In the genomic region with DNA sequence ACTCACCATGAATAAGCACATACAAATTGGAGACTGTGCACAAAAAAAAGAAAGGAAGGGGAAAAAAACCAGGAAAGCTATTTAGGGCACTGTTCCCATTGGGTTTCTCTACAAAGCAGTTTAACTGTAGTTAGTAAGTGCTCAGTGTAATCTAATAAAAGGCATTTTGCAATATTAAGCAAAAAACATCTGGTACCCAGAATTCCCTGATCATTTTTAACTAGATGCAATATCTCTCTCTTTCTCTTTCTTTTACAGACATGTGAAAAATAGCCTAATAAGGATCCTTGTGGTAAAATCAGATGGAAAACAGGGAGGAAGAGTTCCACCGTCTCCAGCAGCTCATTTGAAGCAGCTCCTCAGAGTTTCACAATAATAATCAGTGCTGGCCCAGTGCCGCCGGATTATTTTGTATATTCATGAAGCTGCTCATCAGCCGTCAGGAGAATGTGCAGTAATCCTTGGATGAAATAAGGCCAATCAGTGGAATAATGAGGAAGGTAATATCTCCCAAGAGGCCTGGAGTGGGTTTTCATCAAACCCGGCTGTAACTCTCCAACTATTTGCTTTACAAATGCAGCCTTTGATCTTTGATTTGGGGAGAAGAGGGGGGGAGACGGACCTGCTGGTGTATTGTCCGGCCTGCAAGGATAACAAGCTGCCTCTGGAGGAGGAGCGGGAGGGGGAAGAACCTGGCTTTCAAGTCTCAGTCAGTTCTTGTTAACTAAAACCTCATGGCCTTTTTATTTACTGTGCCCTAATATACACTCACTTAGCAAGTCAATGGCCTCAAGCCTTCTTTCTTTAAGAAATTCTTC, we compare ENCODE assay signal across 15 cellular contexts.
A peak's percentile ranks its signal among the peaks of the same experiment; 100 is the strongest.
DNase-seq lines count a peak whose midpoint lies in the region; FAIRE-seq and TF ChIP-seq lines count a peak whose summit lies in the region.
"Had no signal": no experiment of that assay in that cellular context is flagged by ENCODE, and none has a peak within 500 bp of the region (broad histone marks: within the 10 kb centered on the region; RNA-seq: fewer than 3 reads in every experiment).

No MANE protein-coding gene starts in this region.

- no peaks in the 10 kb centered on the region for H3K36me3 ChIP-seq in HUES64 (ENCODE audit: insufficient read depth, low read length)
- no peaks in the 10 kb centered on the region for H3K36me3 ChIP-seq in spleen
- H3K36me3 ChIP-seq: colonic mucosa, suprapubic skin had no signal

- peaks cover 4% of the 10 kb centered on the region for H3K27me3 Mint-ChIP-seq in nephron (ENCODE audit: low read depth)

- 7% methylated on average over 8 of the region's 8 CpGs for WGBS in HUES64
- 77 to 86% (median 82%) methylated on average over 8 of the region's 8 CpGs for WGBS in spleen, 5 donors

- H3K4me3 Mint-ChIP-seq in nephron = peak overlapping the region in 1 of 3 experiments; percentile 19
- H3K4me3 Mint-ChIP-seq: activated CD4-positive, alpha-beta T cell treated with anti-CD3 and anti-CD28 coated beads, Interleukin-2, amount 10 ng/mL, durations not matched to agents 24 days and 14 days; activated T-cell treated with anti-CD3 and anti-CD28 coated beads, Interleukin-2, amount 50 U/mL, for 24 hours had no signal

- peaks cover 18% of the 10 kb centered on the region for H3K4me1 Mint-ChIP-seq in nephron

- H3K27ac ChIP-seq in HUES64 (ENCODE audit: low read depth, low read length) = peak overlapping the region; percentile 11
- H3K27ac ChIP-seq in spleen = no peak overlapping the region
- H3K27ac ChIP-seq: colonic mucosa, suprapubic skin had no signal

- no peak for TF ChIP-seq POLR2A in spleen (IDR thresholded peaks at IDR 0.05)

- no peak overlapping the region for H3K9ac ChIP-seq in HUES64 (ENCODE audit: low read depth, low read length)

- H3K9me3 ChIP-seq in HUES64 (ENCODE audit: insufficient read depth, low read depth, low read length) = peaks cover 9% of the 10 kb centered on the region; the same call in 1 of the 2 replicates
- H3K9me3 ChIP-seq in spleen = peaks cover 0 to 9% (median 4%) of the 10 kb centered on the region in 8 donors
- H3K9me3 ChIP-seq: colonic mucosa, suprapubic skin had no signal

- FAIRE-seq in RCC 7860 (lab: Jason Lieb, UNC) = no peak

- H3K9me3 Mint-ChIP-seq in nephron = no peaks in the 10 kb centered on the region
- H3K9me3 Mint-ChIP-seq: activated T-cell treated with anti-CD3 and anti-CD28 coated beads, Interleukin-2, amount 50 U/mL, for 24 hours had no signal

- DNase-seq in AG20443 (ENCODE audit: low spot score) (peak; percentile 20), astrocyte of the hippocampus (ENCODE audit: low read depth, low spot score) (peak; percentile 7), superior temporal gyrus (ENCODE audit: extremely low spot score) (no peak), spleen (no peak), RCC 7860 (ENCODE audit: low spot score) (no peak), hepatic stellate cell (ENCODE audit: low spot score) (no peak)
- DNase-seq: activated CD4-positive, alpha-beta T cell treated with anti-CD3 and anti-CD28 coated beads, Interleukin-2, amount 10 ng/mL, durations not matched to agents 24 days and 14 days; activated T-cell treated with anti-CD3 and anti-CD28 coated beads, Interleukin-2, amount 50 U/mL, for 24 hours; amniotic stem cell; colonic mucosa; hypothalamus; NCI-H2227 treated with DMSO at 0.1 percent for 48 hours had no signal

- H3K27me3 ChIP-seq in HUES64 (ENCODE audit: insufficient read depth, low read length) (no peaks in the 10 kb centered on the region), spleen (replicated peaks in 1 of 7) (no peaks in the 10 kb centered on the region)
- H3K27me3 ChIP-seq: colonic mucosa, suprapubic skin had no signal

- H3K36me3 Mint-ChIP-seq in nephron (ENCODE audit: low read depth) = no peaks in the 10 kb centered on the region

- no peak for TF ChIP-seq CTCF in nephron (IDR thresholded peaks at IDR 0.05; ENCODE audit: unreplicated experiment in 3 of 3)
- TF ChIP-seq CTCF in spleen (IDR thresholded peaks at IDR 0.05 in 8 of 11, conservative IDR thresholded peaks at IDR 0.05 in 3 of 11) = no peak

- H3K4me3 ChIP-seq in HUES64 (ENCODE audit: low read length) (peak overlapping the region; percentile 13; the same call in 1 of the 2 replicates), spleen (no peak overlapping the region)
- H3K4me3 ChIP-seq: colonic mucosa, suprapubic skin had no signal

- peak overlapping the region in 2 of 3 experiments; percentile 23 to 39 for H3K27ac Mint-ChIP-seq in nephron
- H3K27ac Mint-ChIP-seq: activated CD4-positive, alpha-beta T cell treated with anti-CD3 and anti-CD28 coated beads, Interleukin-2, amount 10 ng/mL, durations not matched to agents 24 days and 14 days; activated T-cell treated with anti-CD3 and anti-CD28 coated beads, Interleukin-2, amount 50 U/mL, for 24 hours had no signal

- H3K4me1 ChIP-seq in HUES64 (ENCODE audit: insufficient read depth, low read length) (peaks cover 30% of the 10 kb centered on the region), spleen (no peaks in the 10 kb centered on the region)
- H3K4me1 ChIP-seq: colonic mucosa, suprapubic skin had no signal

- intact Hi-C loops in spleen (cut with DNase I; ENCODE audit: low total_unique reads) = no loop called here

Comparison
In these comparisons a context has a peak if more than half of its experiments do, and no peak if none do; other contexts are left out.
1. DNase-seq: peak in AG20443 (single experiment) and astrocyte of the hippocampus (single experiment); none in superior temporal gyrus (single experiment), spleen (single experiment), RCC 7860 (single experiment) and hepatic stellate cell (single experiment).